8 cellular contexts compared by ENCODE assay signal in the genomic region with DNA sequence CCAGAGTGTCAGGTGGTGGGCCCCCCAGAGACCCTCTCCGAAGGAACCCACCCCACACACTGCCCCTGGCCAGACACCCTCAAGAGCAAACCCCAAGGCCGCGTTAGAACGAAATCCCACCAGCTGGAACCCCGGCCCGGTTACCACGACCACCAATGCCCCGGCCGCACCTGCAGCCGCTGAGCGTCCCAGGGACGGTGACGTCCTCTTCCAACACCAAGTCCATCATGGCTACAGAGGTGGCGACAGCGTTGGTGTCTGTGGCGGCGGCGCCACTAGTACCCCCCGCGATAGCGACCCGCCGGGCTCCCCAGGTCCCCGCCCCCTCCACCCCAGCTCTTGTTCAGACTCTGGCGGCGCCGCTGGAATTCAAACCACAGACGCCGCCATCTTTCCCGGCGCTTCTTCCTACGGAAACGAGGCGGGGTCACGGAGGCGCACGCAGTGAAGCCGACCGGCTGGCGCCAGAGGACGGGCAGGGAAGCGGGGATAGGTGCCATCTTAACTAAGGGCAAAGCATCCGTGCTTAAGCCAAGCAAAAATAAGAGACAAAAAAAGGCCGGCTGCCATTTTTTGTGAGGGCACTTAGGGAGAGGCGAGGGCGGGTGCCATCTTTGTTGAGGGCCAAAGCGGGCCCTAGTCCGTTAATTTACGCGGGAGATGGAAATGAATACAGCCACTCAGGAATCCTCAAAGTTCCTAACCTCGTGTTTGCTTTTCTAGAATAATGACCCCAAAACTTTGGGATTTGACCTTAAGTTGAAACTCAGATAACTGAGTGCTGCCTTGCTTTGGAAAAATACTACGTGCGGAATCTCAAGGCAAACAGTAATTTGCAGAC. TPM values are rescaled to one million over a fixed set of nuclear protein-coding genes. Genes with fewer than 3 reads are reported as not detected.
DNase-seq lines count a peak whose midpoint lies in the region; ATAC-seq and TF ChIP-seq lines count a peak whose summit lies in the region.

A gene (minus strand): TSS at position 418 of the 841 bp plus-strand sequence. CDS start 189 bp downstream, at position 229.

- DNase-seq in DMS153 (lab: John Stamatoyannopoulos, UW) (peak; percentile 99), PC-9 (peak; percentile 91 to 95), epithelial cell of proximal tubule (ENCODE audit: low read depth) (peak; percentile 84), mucosa of gallbladder (ENCODE audit: low spot score) (peak; percentile 96)
- DNase-seq in Jurkat, Clone E6-1 (ENCODE audit: low read depth, low spot score), result peak; percentile 98
- DNase-seq in activated T-cell treated with anti-CD3 and anti-CD28 coated beads, Interleukin-2, amount 50 U/mL, for 1 hour, result peak; percentile 88
- DNase-seq in stimulated activated CD8-positive, alpha-beta memory T cell treated with anti-CD3 and anti-CD28 coated beads, Interleukin-4, amount 100 ng/mL, for 4 hours (ENCODE audit: low read depth in 2 of 2, low spot score in 1 of 2), result peak; percentile 69 to 81

- CTCF ChIA-PET in PC-9 (lab: Charles Lee), result no interaction called here

- BruUV-seq in PC-9 (replicated peaks; lab: Mats Ljungman, UMichigan), result no TSS peak

- intact Hi-C loops in PC-9 (cut with micrococcal nuclease; ENCODE audit: unreplicated experiment), result loop anchor here (1.0 to 2.0 kb wide), 2 partner anchors 151 to 263 kb away; no protein-coding TSS in a partner anchor

- H3K36me3 ChIP-seq in PC-9 (ENCODE audit: low read depth), result no peaks in the 10 kb centered on the region

- peak within 1 kb of the TSS; percentile 79 for H3K4me2 ChIP-seq in PC-9

- H3K79me2 ChIP-seq in PC-9 (ENCODE audit: low read depth), result peaks cover 39% of the 10 kb centered on the region

- H3K27ac ChIP-seq in PC-9, result no peak within 1 kb of the TSS

- peak within 1 kb of the TSS; percentile 98 for H3K4me3 ChIP-seq in Jurkat, Clone E6-1 (ENCODE audit: low read length)
- H3K4me3 ChIP-seq in PC-9 (peak within 1 kb of the TSS; percentile 79), epithelial cell of proximal tubule (ENCODE audit: low read depth, low read length) (peak within 1 kb of the TSS; percentile 98)

- no peaks in the 10 kb centered on the region for H4K20me1 ChIP-seq in PC-9 (ENCODE audit: insufficient read depth)

- H3K27me3 ChIP-seq in PC-9 (ENCODE audit: insufficient read depth, low read depth), result no peaks in the 10 kb centered on the region

- ATAC-seq in GM21619 (IDR thresholded peaks at IDR 0.05; ENCODE audit: unreplicated experiment), result peak; percentile 92

- POLR2A ChIA-PET in PC-9 (lab: Charles Lee; ENCODE audit: unreplicated experiment), result interaction anchor here (0.7 kb wide), 1 partner anchor 213 kb away, joined by 3 read pairs; a partner anchor contains a TSS

- H3F3A ChIP-seq in PC-9 (ENCODE audit: insufficient read depth, low read depth), result no peaks in the 10 kb centered on the region

- no peaks in the 10 kb centered on the region for H3K9me2 ChIP-seq in PC-9 (ENCODE audit: insufficient read depth)

- peak within 1 kb of the TSS; percentile 95 for H2AFZ ChIP-seq in PC-9

- H3K4me1 ChIP-seq in PC-9 (replicated peaks; ENCODE audit: insufficient read depth), result peaks cover 13% of the 10 kb centered on the region

- TF ChIP-seq CTCF in PC-9 (conservative IDR thresholded peaks at IDR 0.05), result no peak
- TF ChIP-seq CTCF in epithelial cell of proximal tubule (conservative IDR thresholded peaks at IDR 0.05; ENCODE audit: low read depth, low read length), result no peak

- no peaks in the 10 kb centered on the region for H3K9me3 ChIP-seq in PC-9 (ENCODE audit: insufficient read depth, low read depth)

RNA-seq across cellular contexts. Expression of the gene that starts here (rescaled TPM):
- polyA plus RNA-seq in Jurkat, Clone E6-1 (2012; ENCODE audit: insufficient read depth, insufficient read length), result 70.3 TPM
- total RNA-seq in PC-9 (2021) (113 and 138 TPM in 2 replicates), epithelial cell of proximal tubule (32.1 and 38.7 TPM in 2 replicates), mucosa of gallbladder (43.3 TPM)
